ENCODE assay signal across 8 cellular contexts in the genomic region with DNA sequence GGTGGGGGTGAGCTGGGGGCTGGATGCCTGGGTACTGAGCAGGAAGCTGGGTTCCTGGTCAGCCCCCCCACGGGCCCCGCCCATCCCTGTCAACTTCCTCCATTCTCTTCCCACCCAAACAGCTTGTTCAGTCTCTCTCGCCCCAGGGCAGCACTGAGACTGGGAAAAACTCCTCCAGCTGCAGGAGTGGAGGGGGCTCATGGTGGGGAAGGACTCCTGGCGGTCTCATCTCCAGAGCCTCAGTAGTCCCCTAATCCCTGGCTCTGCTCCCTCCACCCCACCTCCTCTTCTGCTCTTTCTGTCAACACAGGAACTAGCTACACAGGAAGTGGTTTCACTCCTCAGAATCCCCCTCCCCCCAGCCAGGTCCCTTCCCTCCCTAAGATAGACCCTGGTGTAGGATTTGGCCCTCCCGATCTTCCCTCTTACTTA. TPM values are rescaled to one million over a fixed set of nuclear protein-coding genes. Genes with fewer than 3 reads are reported as not detected.
DNase-seq lines count a peak whose midpoint lies in the region; ATAC-seq and TF ChIP-seq lines count a peak whose summit lies in the region.

A gene with protein sequence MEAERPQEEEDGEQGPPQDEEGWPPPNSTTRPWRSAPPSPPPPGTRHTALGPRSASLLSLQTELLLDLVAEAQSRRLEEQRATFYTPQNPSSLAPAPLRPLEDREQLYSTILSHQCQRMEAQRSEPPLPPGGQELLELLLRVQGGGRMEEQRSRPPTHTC (minus strand): TSS at position 36 of the 432 bp plus-strand sequence. CDS start 130 bp downstream, outside the sequence.

- peak within 1 kb of the TSS; percentile 100 for H3K4me2 ChIP-seq in OCI-LY3 (ENCODE audit: low read length)
- peak within 1 kb of the TSS; percentile 31 for H3K4me2 ChIP-seq in skeletal muscle satellite cell (ENCODE audit: low read length)

- H3K36me3 ChIP-seq in OCI-LY3 (replicated peaks; ENCODE audit: low read depth, low read length) (peaks cover 15% of the 10 kb centered on the region), heart left ventricle (peaks cover 0 to 15% (median 2%) of the 10 kb centered on the region in 9 donors), skeletal muscle satellite cell (ENCODE audit: insufficient read depth, low read length) (peaks cover 5% of the 10 kb centered on the region)

- intact Hi-C loops in heart left ventricle (cut with DNase I) = loop anchor here in 3 of 10 donors (5.0 to 10.0 kb wide), 3 partner anchors 65 to 1012 kb away; a partner anchor contains a TSS

- ATAC-seq in heart left ventricle = no peak
- no peak for ATAC-seq in GM18511 (IDR thresholded peaks at IDR 0.05; ENCODE audit: unreplicated experiment)

- H3K4me3 ChIP-seq in GM08714 (ENCODE audit: low read length) = peak within 1 kb of the TSS; percentile 63; the same call in 1 of the 2 replicates
- peak within 1 kb of the TSS; percentile 93 for H3K4me3 ChIP-seq in OCI-LY3 (ENCODE audit: low read length)
- H3K4me3 ChIP-seq in heart left ventricle = peak within 1 kb of the TSS in 10 of 12 donors; percentile 6 to 93 (median 36)
- no peak within 1 kb of the TSS for H3K4me3 ChIP-seq in skeletal muscle satellite cell (ENCODE audit: low read length)

- peak; percentile 63 for DNase-seq in activated effector memory CD4-positive, alpha-beta T cell treated with Interleukin-2 at 50 U/mL for 16 hours
- DNase-seq in heart left ventricle = peak; percentile 72 to 82 (median 77)
- DNase-seq in GM10266 (ENCODE audit: extremely low spot score) = no peak
- no peak for DNase-seq in NCI-H146 treated with DMSO at 0.1 percent for 48 hours (lab: John Stamatoyannopoulos, UW; ENCODE audit: unreplicated experiment)

- peak within 1 kb of the TSS; percentile 100 for H3K9ac ChIP-seq in OCI-LY3 (ENCODE audit: low read length)
- H3K9ac ChIP-seq in skeletal muscle satellite cell (ENCODE audit: low read depth, low read length) = peak within 1 kb of the TSS; percentile 30

- H2AFZ ChIP-seq in OCI-LY3 (ENCODE audit: low read depth, low read length) = no peak within 1 kb of the TSS

- peaks cover 45% of the 10 kb centered on the region for H3K79me2 ChIP-seq in OCI-LY3 (ENCODE audit: low read length)

- H3K9me3 ChIP-seq in OCI-LY3 (ENCODE audit: insufficient read depth, low read length) (no peaks in the 10 kb centered on the region), heart left ventricle (no peaks in the 10 kb centered on the region), skeletal muscle satellite cell (replicated peaks; ENCODE audit: low read length) (no peaks in the 10 kb centered on the region)

- H4K20me1 ChIP-seq in OCI-LY3 (ENCODE audit: insufficient read depth, low read length) = no peaks in the 10 kb centered on the region

- H3K27ac ChIP-seq in OCI-LY3 (ENCODE audit: low read length) (peak within 1 kb of the TSS; percentile 97), heart left ventricle (peak within 1 kb of the TSS; percentile 44 to 100 (median 96))

- no peak for TF ChIP-seq POLR2A in heart left ventricle (IDR thresholded peaks at IDR 0.05)

- 20 to 39% (median 34%) methylated on average over 5 of the region's 5 CpGs for WGBS in heart left ventricle, 4 donors

- H3K27me3 ChIP-seq in OCI-LY3 (ENCODE audit: low read depth, low read length) (no peaks in the 10 kb centered on the region), heart left ventricle (no peaks in the 10 kb centered on the region), skeletal muscle satellite cell (ENCODE audit: control insufficient read depth, insufficient read depth, low read length) (no peaks in the 10 kb centered on the region)

- TF ChIP-seq CTCF in OCI-LY3 (IDR thresholded peaks at IDR 0.05; ENCODE audit: low read depth, low read length) (no peak), heart left ventricle (IDR thresholded peaks at IDR 0.05) (no peak), GM10266 (IDR thresholded peaks at IDR 0.05; ENCODE audit: control insufficient read depth, insufficient read depth, low read depth, missing control alignments) (no peak)

- H3K4me1 ChIP-seq in OCI-LY3 (ENCODE audit: low read length) (peaks cover 51% of the 10 kb centered on the region), heart left ventricle (peaks cover 7 to 76% (median 55%) of the 10 kb centered on the region in 12 donors), skeletal muscle satellite cell (ENCODE audit: control insufficient read depth, insufficient read depth, low read length) (peaks cover 49% of the 10 kb centered on the region)

RNA-seq across cellular contexts. Expression of the gene that starts here (rescaled TPM):
- 10 to 100 TPM in 2 of 9 donors, 1 to 10 TPM in 7; 1.6 to 41.0 (median 3.8) TPM for total RNA-seq in heart left ventricle
- 1 to 10 TPM; 2.9 to 5.5 TPM for polyA plus RNA-seq in heart left ventricle
- total RNA-seq in skeletal muscle satellite cell (2012; rRNA removed) = 1.3 TPM in 2 replicates

Comparison
In these comparisons a context has a peak if more than half of its experiments do, and no peak if none do; other contexts are left out.
1. DNase-seq: peak in activated effector memory CD4-positive, alpha-beta T cell treated with Interleukin-2 at 50 U/mL for 16 hours (single experiment) and heart left ventricle (5 of 5); none in GM10266 (single experiment) and NCI-H146 treated with DMSO at 0.1 percent for 48 hours (single experiment).